ENCODE assay signal across 8 cellular contexts in genomic region chr17:49434821-49435581, GRCh38. TPM values are rescaled to one million over a fixed set of nuclear protein-coding genes. Genes with fewer than 3 reads are reported as not detected.
DNase-seq lines count a peak whose midpoint lies in the region; ATAC-seq, FAIRE-seq and TF ChIP-seq lines count a peak whose summit lies in the region.

No MANE protein-coding gene starts in this region.

- H3K9me3 ChIP-seq in kidney (ENCODE audit: control insufficient read depth in 1 of 2, low read length in 2 of 2) = no peaks in the 10 kb centered on the region

- peak; percentile 84 for DNase-seq in D341Med (ENCODE audit: low spot score)
- peak; percentile 84 for DNase-seq in HT-29 (ENCODE audit: low spot score)
- DNase-seq in SW480 (ENCODE audit: low spot score) = peak; percentile 70
- DNase-seq in T47D (ENCODE audit: low read depth in 1 of 2, low spot score in 1 of 2) = peak; percentile 78 to 86
- no peak for DNase-seq in kidney
- DNase-seq in stimulated activated naive B cell treated with anti-CD40 and anti-IgM and Interleukin-4, amounts not matched to agents 10 μg/mL and 1 μg/mL and 100 μg/mL, for 72 hours = peak; percentile 28
- DNase-seq in OCI-M2 (lab: John Stamatoyannopoulos, UW; ENCODE audit: unreplicated experiment) = no peak

- intact Hi-C loops in kidney (cut with DNase I) = loop anchor here (10.0 kb wide), 1 partner anchor 120 kb away; no protein-coding TSS in a partner anchor

- H3K27ac ChIP-seq in kidney (ENCODE audit: low read depth in 2 of 2, low read length in 2 of 2) = no peak overlapping the region

- peak; percentile 56 for TF ChIP-seq CTCF in kidney (IDR thresholded peaks at IDR 0.05; ENCODE audit: borderline replicate concordance, extremely low read depth, insufficient read depth)

- peaks cover 0 to 2% of the 10 kb centered on the region in 2 donors for H3K4me1 ChIP-seq in kidney (ENCODE audit: control insufficient read depth in 1 of 2, insufficient read depth in 1 of 2, low read depth in 1 of 2, low read length in 2 of 2)

- peaks cover 4 to 17% of the 10 kb centered on the region in 2 donors for H3K4me1 Mint-ChIP-seq in stimulated activated naive B cell treated with anti-CD40 and anti-IgM and Interleukin-4, amounts not matched to agents 10 μg/mL and 1 μg/mL and 100 μg/mL, for 72 hours

- no peaks in the 10 kb centered on the region for H3K36me3 ChIP-seq in kidney (ENCODE audit: control insufficient read depth in 1 of 2, insufficient read depth in 2 of 2, low read length in 2 of 2)

- peak; percentile 20 to 39 for ATAC-seq in stimulated activated naive B cell treated with anti-CD40 and anti-IgM and Interleukin-4, amounts not matched to agents 10 μg/mL and 1 μg/mL and 100 μg/mL, for 72 hours (replicated peaks)
- ATAC-seq in HG03280 (IDR thresholded peaks at IDR 0.05; ENCODE audit: unreplicated experiment) = no peak

- no peaks in the 10 kb centered on the region for H3K9me3 Mint-ChIP-seq in stimulated activated naive B cell treated with anti-CD40 and anti-IgM and Interleukin-4, amounts not matched to agents 10 μg/mL and 1 μg/mL and 100 μg/mL, for 72 hours

- no peaks in the 10 kb centered on the region for H3K36me3 Mint-ChIP-seq in stimulated activated naive B cell treated with anti-CD40 and anti-IgM and Interleukin-4, amounts not matched to agents 10 μg/mL and 1 μg/mL and 100 μg/mL, for 72 hours

- H3K4me3 ChIP-seq in kidney (ENCODE audit: low read length in 2 of 2) = no peak overlapping the region

- no peak overlapping the region for H3K4me3 Mint-ChIP-seq in stimulated activated naive B cell treated with anti-CD40 and anti-IgM and Interleukin-4, amounts not matched to agents 10 μg/mL and 1 μg/mL and 100 μg/mL, for 72 hours

- H3K27ac Mint-ChIP-seq in stimulated activated naive B cell treated with anti-CD40 and anti-IgM and Interleukin-4, amounts not matched to agents 10 μg/mL and 1 μg/mL and 100 μg/mL, for 72 hours = no peak overlapping the region

- in situ Hi-C loops in T47D (cut with HindIII; ENCODE audit: low pct_unique_long_range_greater_than_20kb, low sequenced_read_pairs) = no loop called here

- no peak overlapping the region for H3K9ac ChIP-seq in kidney (ENCODE audit: low read length in 2 of 2)

- FAIRE-seq in kidney (lab: Jason Lieb, UNC) = no peak

- peaks cover 18 to 22% of the 10 kb centered on the region in 2 donors for H3K27me3 Mint-ChIP-seq in stimulated activated naive B cell treated with anti-CD40 and anti-IgM and Interleukin-4, amounts not matched to agents 10 μg/mL and 1 μg/mL and 100 μg/mL, for 72 hours

RNA-seq across cellular contexts. Expression of gene PHB1, which starts 20.3 kb away (rescaled TPM):
- total RNA-seq in HT-29 (2014; rRNA removed; shearing (Covaris generic)) = 421 and 434 TPM in 2 replicates
- total RNA-seq in kidney = 161 TPM
- 469 TPM for polyA plus RNA-seq in kidney (ENCODE audit: insufficient read depth, low read depth, low replicate concordance)

Comparison
In these comparisons a context has a peak if more than half of its experiments do, and no peak if none do; other contexts are left out.
1. DNase-seq: peak in D341Med (single experiment), HT-29 (single experiment), SW480 (single experiment), T47D (2 of 2) and stimulated activated naive B cell treated with anti-CD40 and anti-IgM and Interleukin-4, amounts not matched to agents 10 μg/mL and 1 μg/mL and 100 μg/mL, for 72 hours (single experiment); none in kidney (single experiment) and OCI-M2 (single experiment).